8 cellular contexts compared by ENCODE assay signal in the genomic region with DNA sequence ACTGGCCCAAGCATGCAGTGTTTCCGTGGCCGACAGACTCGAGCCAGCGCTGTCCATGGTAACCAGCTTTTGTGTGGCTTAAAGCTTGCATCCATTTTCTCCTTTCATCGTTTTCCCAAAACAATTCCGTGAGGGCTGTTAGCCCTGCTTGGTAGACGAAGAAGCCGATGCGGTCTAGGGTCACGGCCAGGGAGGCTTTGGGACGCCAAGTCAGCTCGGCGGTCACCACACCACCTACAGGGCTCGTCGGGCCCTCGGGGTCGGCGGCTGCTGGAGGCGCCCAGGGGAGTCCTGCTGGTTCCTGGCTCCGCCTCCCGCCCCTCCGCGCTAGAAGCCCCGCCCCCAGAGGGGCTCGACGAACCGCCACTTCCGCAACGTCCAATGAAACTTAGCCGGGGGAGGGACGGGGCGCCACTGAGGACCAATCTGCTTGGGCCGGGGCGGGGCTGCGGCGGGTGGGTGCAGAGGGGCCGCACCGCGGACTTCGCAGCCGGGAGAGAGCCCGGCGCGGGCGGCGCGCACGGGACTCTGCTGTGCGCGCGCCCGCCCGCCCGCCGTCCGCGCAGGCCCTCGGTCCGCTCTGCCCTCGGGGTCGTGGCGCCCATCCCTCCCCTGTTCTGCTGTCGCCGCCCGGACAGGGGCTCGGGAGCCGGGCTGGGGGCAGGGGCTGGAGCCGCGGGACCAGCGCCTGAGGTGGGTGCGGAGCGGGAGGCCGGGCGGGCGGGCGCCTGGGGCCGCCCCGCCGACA. TPM values are rescaled to one million over a fixed set of nuclear protein-coding genes. Genes with fewer than 3 reads are reported as not detected.
DNase-seq lines count a peak whose midpoint lies in the region; ATAC-seq and TF ChIP-seq lines count a peak whose summit lies in the region.

A gene with protein sequence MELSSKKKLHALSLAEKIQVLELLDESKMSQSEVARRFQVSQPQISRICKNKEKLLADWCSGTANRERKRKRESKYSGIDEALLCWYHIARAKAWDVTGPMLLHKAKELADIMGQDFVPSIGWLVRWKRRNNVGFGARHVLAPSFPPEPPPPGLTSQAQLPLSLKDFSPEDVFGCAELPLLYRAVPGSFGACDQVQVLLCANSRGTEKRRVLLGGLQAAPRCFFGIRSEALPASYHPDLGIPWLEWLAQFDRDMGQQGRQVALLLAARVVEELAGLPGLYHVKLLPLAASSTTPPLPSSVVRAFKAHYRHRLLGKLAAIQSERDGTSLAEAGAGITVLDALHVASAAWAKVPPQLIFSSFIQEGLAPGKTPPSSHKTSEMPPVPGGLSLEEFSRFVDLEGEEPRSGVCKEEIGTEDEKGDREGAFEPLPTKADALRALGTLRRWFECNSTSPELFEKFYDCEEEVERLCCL (plus strand): TSS at position 487 of the 748 bp plus-strand sequence. CDS start 1,058 bp downstream, outside the sequence.

- ATAC-seq in HG03378 (IDR thresholded peaks at IDR 0.05; ENCODE audit: unreplicated experiment) = peak; percentile 53

- peak; percentile 55 for TF ChIP-seq POLR2A in GM19193 (IDR thresholded peaks at IDR 0.05; ENCODE audit: extremely low read depth, insufficient read depth, insufficient read length)

- DNase-seq in AML-193 (lab: John Stamatoyannopoulos, UW) = peak; percentile 88 to 92
- DNase-seq in NCI-H460 (ENCODE audit: extremely low read depth, low read depth) = peak; percentile 86
- DNase-seq in activated CD4-positive, alpha-beta T cell treated with anti-CD3 and anti-CD28 coated beads for 1 hour = peak; percentile 94
- peak; percentile 100 for DNase-seq in cerebellum (ENCODE audit: low spot score)
- DNase-seq in kidney tubule cell (ENCODE audit: low spot score) = peak; percentile 91
- peak; percentile 92 to 97 for DNase-seq in stimulated activated CD4-positive, alpha-beta T cell treated with anti-CD3 and anti-CD28 coated beads, Interleukin-15, amount 100 ng/mL, for 48 hours (ENCODE audit: low read depth in 2 of 2)

RNA-seq across cellular contexts. Expression of the gene that starts here (rescaled TPM):
- total RNA-seq in NCI-H460 (2014; rRNA removed; shearing (Covaris generic)) = 0.25 and 0.26 TPM in 2 replicates
- polyA plus RNA-seq in NCI-H460 (2014; cell fraction: nucleus; rRNA removed) = 2.0 and 2.8 TPM in 2 replicates
- total RNA-seq in cerebellum = 2.5 TPM

Comparison
In these comparisons a context has a peak if more than half of its experiments do, and no peak if none do; other contexts are left out.
1. Peak in every context shown above with its lines: DNase-seq and ATAC-seq.